In genomic region chr1:24688621-24689195, GRCh38 we compare ENCODE assay signal across 8 cellular contexts.
DNase-seq lines count a peak whose midpoint lies in the region; ATAC-seq and TF ChIP-seq lines count a peak whose summit lies in the region.

No MANE protein-coding gene starts in this region.

- no peak for ATAC-seq in GM21515 (IDR thresholded peaks at IDR 0.05; ENCODE audit: unreplicated experiment)

- H3K36me3 ChIP-seq in WERI-Rb-1 = no peaks in the 10 kb centered on the region

- no peaks in the 10 kb centered on the region for H3K27me3 ChIP-seq in WERI-Rb-1 (ENCODE audit: insufficient read depth, low read depth, severe bottlenecking)

- peaks cover 8% of the 10 kb centered on the region for H3K9me3 ChIP-seq in WERI-Rb-1 (ENCODE audit: severe bottlenecking)

- no peak overlapping the region for H3K27ac ChIP-seq in WERI-Rb-1

- in situ Hi-C loops in T47D (cut with HindIII; ENCODE audit: low pct_unique_long_range_greater_than_20kb, low sequenced_read_pairs) = no loop called here

- DNase-seq in NK-92 treated with Interleukin-12 subunit alpha and Interleukin-12 subunit beta, amount 100 ng/mL, for 24 hours (lab: John Stamatoyannopoulos, UW) = peak; percentile 22
- DNase-seq in NK-92 (lab: John Stamatoyannopoulos, UW; ENCODE audit: unreplicated experiment) (no peak), NCI-H2107 (lab: John Stamatoyannopoulos, UW) (peak; percentile 49), WERI-Rb-1 (peak; percentile 83), T47D (ENCODE audit: low read depth in 1 of 2, low spot score in 1 of 2) (peak; percentile 39 to 72), islet precursor cell (peak; percentile 89)
- DNase-seq in stimulated activated CD4-positive, alpha-beta T cell treated with anti-CD3 and anti-CD28 coated beads, Interleukin-1b, Interleukin-23, amount 100 ng/mL, for 1 hour (ENCODE audit: low read depth in 2 of 2) = peak; percentile 11 to 29

- peak; percentile 90 for TF ChIP-seq CTCF in WERI-Rb-1 (IDR thresholded peaks at IDR 0.05; ENCODE audit: low read depth, low read length)

- no peak overlapping the region for H3K4me3 ChIP-seq in WERI-Rb-1 (ENCODE audit: low read depth, low read length)
